Comparison of ENCODE assay signal across 17 cellular contexts in the genomic region with DNA sequence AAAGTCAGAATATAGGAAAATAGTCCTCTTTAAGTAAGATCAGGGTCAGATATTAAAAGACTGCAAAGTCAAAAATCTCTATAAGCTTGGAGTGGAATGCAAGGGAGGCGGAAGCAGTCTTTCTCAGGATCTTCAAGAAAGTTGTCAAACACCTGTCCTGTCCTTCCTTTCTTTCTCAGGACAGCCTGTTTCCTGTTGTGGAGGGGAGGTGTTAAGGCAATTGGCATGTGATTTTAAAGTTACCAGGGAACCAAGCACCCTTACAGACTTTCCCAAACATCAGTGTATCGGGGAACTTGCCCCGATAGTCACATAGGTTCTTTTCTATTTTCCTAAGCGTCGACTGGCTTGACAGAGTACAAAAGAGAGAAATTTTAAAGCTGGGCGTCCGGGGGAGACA. TPM values are rescaled to one million over a fixed set of nuclear protein-coding genes. Genes with fewer than 3 reads are reported as not detected.
A peak's percentile ranks its signal among the peaks of the same experiment; 100 is the strongest.
DNase-seq lines count a peak whose midpoint lies in the region; ATAC-seq and TF ChIP-seq lines count a peak whose summit lies in the region.
"Had no signal": no experiment of that assay in that cellular context is flagged by ENCODE, and none has a peak within 500 bp of the region (broad histone marks: within the 10 kb centered on the region; RNA-seq: fewer than 3 reads in every experiment).

No MANE protein-coding gene starts in this region.

- 84 to 92% methylated on average over 7 of the region's 7 CpGs for WGBS in sigmoid colon, 2 donors

- no peak for ATAC-seq in WTC11
- ATAC-seq: left colon, PC-3 had no signal

- no peak for TF ChIP-seq EP300 in sigmoid colon (IDR thresholded peaks at IDR 0.05)

- intact Hi-C loops in activated naive CD4-positive, alpha-beta T cell treated with anti-CD3 and anti-CD28 coated beads for 36 hours (cut with micrococcal nuclease) = loop anchor here (5.0 kb wide), 6 partner anchors 43 to 172 kb away; a partner anchor contains a TSS
- intact Hi-C loops in sigmoid colon (cut with DNase I) = loop anchor here (5.0 kb wide), 2 partner anchors 57 to 138 kb away; a partner anchor contains a TSS

- no peaks in the 10 kb centered on the region for H3K9me3 ChIP-seq in sigmoid colon
- H3K9me3 ChIP-seq: ascending aorta, thoracic aorta had no signal

- TF ChIP-seq POLR2A in sigmoid colon (IDR thresholded peaks at IDR 0.05) = no peak

- TF ChIP-seq CTCF in WTC11 (IDR thresholded peaks at IDR 0.05) (no peak), glutamatergic neuron (IDR thresholded peaks at IDR 0.05; ENCODE audit: partially characterized antibody, unreplicated experiment) (no peak), sigmoid colon (IDR thresholded peaks at IDR 0.05) (no peak)

- H3K27ac Mint-ChIP-seq in activated naive CD4-positive, alpha-beta T cell treated with anti-CD3 and anti-CD28 coated beads for 36 hours = no peak overlapping the region
- H3K27ac Mint-ChIP-seq in WTC11 (peak overlapping the region; percentile 97), glutamatergic neuron (ENCODE audit: unreplicated experiment) (no peak overlapping the region)

- CTCF ChIA-PET in activated naive CD4-positive, alpha-beta T cell treated with anti-CD3 and anti-CD28 coated beads for 36 hours (lab: Charles Lee) = no interaction called here
- CTCF ChIA-PET in WTC11 (lab: Charles Lee) = no interaction called here

- DNase-seq in activated naive CD4-positive, alpha-beta T cell treated with anti-CD3 and anti-CD28 coated beads for 36 hours = no peak
- DNase-seq in activated naive CD4-positive, alpha-beta T cell (lab: John Stamatoyannopoulos, UW) = no peak
- DNase-seq in WTC11 (ENCODE audit: low spot score) = no peak
- no peak for DNase-seq in glutamatergic neuron
- DNase-seq in sigmoid colon = peak; percentile 6
- DNase-seq in NCI-H345 treated with DMSO at 0.1 percent for 48 hours (lab: John Stamatoyannopoulos, UW; ENCODE audit: unreplicated experiment) = no peak
- no peak for DNase-seq in SK-N-DZ (ENCODE audit: low spot score)
- no peak for DNase-seq in stimulated activated CD4-positive, alpha-beta T cell treated with anti-CD3 and anti-CD28 coated beads, Interleukin-15, amount 100 ng/mL, for 24 hours
- DNase-seq: cortex of kidney, erythroblast, left colon, NCI-H187 treated with DMSO at 0.1 percent for 48 hours, NCI-H524, PC-3 had no signal

- H3K4me3 Mint-ChIP-seq in activated naive CD4-positive, alpha-beta T cell treated with anti-CD3 and anti-CD28 coated beads for 36 hours = peak overlapping the region; percentile 36
- peak overlapping the region; percentile 98 for H3K4me3 Mint-ChIP-seq in WTC11
- peak overlapping the region; percentile 69 for H3K4me3 Mint-ChIP-seq in glutamatergic neuron (ENCODE audit: unreplicated experiment)

- H3K9me3 Mint-ChIP-seq in activated naive CD4-positive, alpha-beta T cell treated with anti-CD3 and anti-CD28 coated beads for 36 hours = no peaks in the 10 kb centered on the region
- H3K9me3 Mint-ChIP-seq in WTC11 (no peaks in the 10 kb centered on the region), glutamatergic neuron (ENCODE audit: unreplicated experiment) (peaks cover 6% of the 10 kb centered on the region)

- peaks cover 11 to 29% (median 26%) of the 10 kb centered on the region in 4 donors for H3K36me3 ChIP-seq in sigmoid colon

- no peak overlapping the region for H3K27ac ChIP-seq in sigmoid colon
- H3K27ac ChIP-seq: ascending aorta, SK-N-MC, thoracic aorta had no signal

- H3K4me1 Mint-ChIP-seq in activated naive CD4-positive, alpha-beta T cell treated with anti-CD3 and anti-CD28 coated beads for 36 hours (ENCODE audit: low read depth) = peaks cover 44% of the 10 kb centered on the region
- H3K4me1 Mint-ChIP-seq in WTC11 (peaks cover 54% of the 10 kb centered on the region), glutamatergic neuron (ENCODE audit: low read depth, unreplicated experiment) (peaks cover 5% of the 10 kb centered on the region)

- no peaks in the 10 kb centered on the region for H3K27me3 ChIP-seq in sigmoid colon
- H3K27me3 ChIP-seq: ascending aorta had no signal

- POLR2A ChIA-PET in WTC11 (lab: Charles Lee) = interaction anchor here (0.6 to 0.8 kb wide), 2 partner anchors 40 to 43 kb away, joined by 3 to 5 read pairs; a partner anchor contains a TSS

- no peak overlapping the region for H3K4me3 ChIP-seq in sigmoid colon
- H3K4me3 ChIP-seq: ascending aorta, SK-N-MC, thoracic aorta had no signal

- H3K27me3 Mint-ChIP-seq in activated naive CD4-positive, alpha-beta T cell treated with anti-CD3 and anti-CD28 coated beads for 36 hours (ENCODE audit: low read depth) = no peaks in the 10 kb centered on the region
- H3K27me3 Mint-ChIP-seq in WTC11 (ENCODE audit: low read depth) (no peaks in the 10 kb centered on the region), glutamatergic neuron (ENCODE audit: unreplicated experiment) (peaks cover 4% of the 10 kb centered on the region)

- peaks cover 0 to 35% (median 28%) of the 10 kb centered on the region in 4 donors for H3K4me1 ChIP-seq in sigmoid colon

- peaks cover 7% of the 10 kb centered on the region for H3K36me3 Mint-ChIP-seq in activated naive CD4-positive, alpha-beta T cell treated with anti-CD3 and anti-CD28 coated beads for 36 hours (ENCODE audit: low read depth)
- peaks cover 37% of the 10 kb centered on the region for H3K36me3 Mint-ChIP-seq in WTC11
- H3K36me3 Mint-ChIP-seq in glutamatergic neuron (ENCODE audit: unreplicated experiment) = no peaks in the 10 kb centered on the region

TF ChIP-seq in WTC11, 78 proteins besides CTCF, POLR2A, EP300 and RAD21 (continues in another document):
- no peak for TF ChIP-seq PRRX2 (CRISPR knock-in tag; IDR thresholded peaks at IDR 0.05)
- TF ChIP-seq, protein P1, sequence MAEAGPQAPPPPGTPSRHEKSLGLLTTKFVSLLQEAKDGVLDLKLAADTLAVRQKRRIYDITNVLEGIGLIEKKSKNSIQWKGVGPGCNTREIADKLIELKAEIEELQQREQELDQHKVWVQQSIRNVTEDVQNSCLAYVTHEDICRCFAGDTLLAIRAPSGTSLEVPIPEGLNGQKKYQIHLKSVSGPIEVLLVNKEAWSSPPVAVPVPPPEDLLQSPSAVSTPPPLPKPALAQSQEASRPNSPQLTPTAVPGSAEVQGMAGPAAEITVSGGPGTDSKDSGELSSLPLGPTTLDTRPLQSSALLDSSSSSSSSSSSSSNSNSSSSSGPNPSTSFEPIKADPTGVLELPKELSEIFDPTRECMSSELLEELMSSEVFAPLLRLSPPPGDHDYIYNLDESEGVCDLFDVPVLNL (CRISPR knock-in tag; IDR thresholded peaks at IDR 0.05; ENCODE audit: borderline replicate concordance, low read depth) = no peak

RNA-seq across cellular contexts. Expression of a gene that starts 2.1 kb away (rescaled TPM):
- total RNA-seq in activated naive CD4-positive, alpha-beta T cell treated with anti-CD3 and anti-CD28 coated beads for 36 hours = 100 to 1,000 TPM; 227 to 249 TPM
- 383 to 427 TPM (median 419 TPM) in 3 replicates for total RNA-seq in WTC11 (2021)
- total RNA-seq in glutamatergic neuron (ENCODE audit: unreplicated experiment) = 139 TPM
- 100 to 1,000 TPM; 303 to 480 (median 367) TPM for total RNA-seq in sigmoid colon
- 100 to 1,000 TPM; 481 to 726 (median 592) TPM for polyA plus RNA-seq in sigmoid colon
- polyA plus RNA-seq in SK-N-DZ (2014; cell fraction: cytosol; rRNA removed) = 372 and 412 TPM in 2 replicates
- polyA plus RNA-seq in SK-N-DZ (2014; cell fraction: nucleus; rRNA removed) = 318 and 350 TPM in 2 replicates

RNA-seq across cellular contexts. Expression of a gene that starts 2.3 kb away (rescaled TPM):
- 10 to 100 TPM; 18.7 to 20.8 TPM for total RNA-seq in activated naive CD4-positive, alpha-beta T cell treated with anti-CD3 and anti-CD28 coated beads for 36 hours
- total RNA-seq in WTC11 (2021) (31.3 to 34.0 TPM (median 32.8 TPM) in 3 replicates), glutamatergic neuron (ENCODE audit: unreplicated experiment) (23.4 TPM), sigmoid colon (10 to 100 TPM; 19.6 to 25.5 (median 21.8) TPM)
- polyA plus RNA-seq in sigmoid colon = 10 to 100 TPM; 12.5 to 24.0 (median 13.8) TPM
- 27.4 and 27.6 TPM in 2 replicates for polyA plus RNA-seq in SK-N-DZ (2014; cell fraction: cytosol; rRNA removed)
- polyA plus RNA-seq in SK-N-DZ (2014; cell fraction: nucleus; rRNA removed) = 21.8 and 22.6 TPM in 2 replicates

RNA-seq across cellular contexts. Expression of a gene that starts 32.2 kb away (rescaled TPM):
- 10 to 100 TPM; 60.6 to 64.5 TPM for total RNA-seq in activated naive CD4-positive, alpha-beta T cell treated with anti-CD3 and anti-CD28 coated beads for 36 hours
- 41.8 to 43.7 TPM (median 41.9 TPM) in 3 replicates for total RNA-seq in WTC11 (2021)
- 22.2 TPM for total RNA-seq in glutamatergic neuron (ENCODE audit: unreplicated experiment)
- 100 to 1,000 TPM in 1 of 4 donors, 10 to 100 TPM in 3; 46.3 to 104 (median 62.5) TPM for total RNA-seq in sigmoid colon
- polyA plus RNA-seq in sigmoid colon = 10 to 100 TPM; 36.6 to 56.9 (median 53.0) TPM
- polyA plus RNA-seq in SK-N-DZ (2014; cell fraction: cytosol; rRNA removed) = 82.0 and 130 TPM in 2 replicates
- polyA plus RNA-seq in SK-N-DZ (2014; cell fraction: nucleus; rRNA removed) = 59.1 and 78.2 TPM in 2 replicates

RNA-seq across cellular contexts. Expression of a gene that starts 43.0 kb away (rescaled TPM):
- 1 to 10 TPM; 2.5 to 3.1 TPM for total RNA-seq in activated naive CD4-positive, alpha-beta T cell treated with anti-CD3 and anti-CD28 coated beads for 36 hours
- 32.4 to 33.5 TPM (median 33.1 TPM) in 3 replicates for total RNA-seq in WTC11 (2021)
- 1.1 TPM for total RNA-seq in glutamatergic neuron (ENCODE audit: unreplicated experiment)
- total RNA-seq in sigmoid colon = 10 to 100 TPM in 1 of 4 donors, 1 to 10 TPM in 3; 2.6 to 15.0 (median 6.4) TPM
- 10 to 100 TPM in 2 of 3 donors, 1 to 10 TPM in 1; 6.6 to 31.1 (median 13.4) TPM for polyA plus RNA-seq in sigmoid colon
- polyA plus RNA-seq in SK-N-DZ (2014; cell fraction: cytosol; rRNA removed) = not detected in 2 replicates
- 0.72 and 3.3 TPM in 2 replicates for polyA plus RNA-seq in SK-N-DZ (2014; cell fraction: nucleus; rRNA removed)

RNA-seq across cellular contexts. Expression of a gene that starts 57.3 kb away (rescaled TPM):
- total RNA-seq in activated naive CD4-positive, alpha-beta T cell treated with anti-CD3 and anti-CD28 coated beads for 36 hours = under 1 TPM; 0.49 to 0.93 TPM
- total RNA-seq in WTC11 (2021) = 28.6 to 31.3 TPM (median 31.0 TPM) in 3 replicates
- 59.4 TPM for total RNA-seq in glutamatergic neuron (ENCODE audit: unreplicated experiment)
- 10 to 100 TPM in 3 of 4 donors, 1 to 10 TPM in 1; 9.3 to 16.9 (median 10.3) TPM for total RNA-seq in sigmoid colon
- 1 to 10 TPM; 2.4 to 3.7 (median 3.0) TPM for polyA plus RNA-seq in sigmoid colon
- polyA plus RNA-seq in SK-N-DZ (2014; cell fraction: cytosol; rRNA removed) = 13.7 and 18.2 TPM in 2 replicates
- 20.1 and 30.5 TPM in 2 replicates for polyA plus RNA-seq in SK-N-DZ (2014; cell fraction: nucleus; rRNA removed)

Comparison
In these comparisons a context has a peak if more than half of its experiments do, and no peak if none do; other contexts are left out.
1. H3K4me3 Mint-ChIP-seq: peak in every context shown above with its lines; median percentile 98 in WTC11; 69 in glutamatergic neuron; 36 in activated naive CD4-positive, alpha-beta T cell treated with anti-CD3 and anti-CD28 coated beads for 36 hours.